Comparison of ENCODE assay signal across 15 cellular contexts in genomic region chr16:82735696-82736095, GRCh38.
DNase-seq lines count a peak whose midpoint lies in the region; ATAC-seq and TF ChIP-seq lines count a peak whose summit lies in the region.
"Had no signal": no experiment of that assay in that cellular context is flagged by ENCODE, and none has a peak within 500 bp of the region (broad histone marks: within the 10 kb centered on the region; RNA-seq: fewer than 3 reads in every experiment).

No MANE protein-coding gene starts in this region.

- intact Hi-C loops in transverse colon (cut with DNase I; ENCODE audit: low total_unique reads) = no loop called here
- intact Hi-C loops in head of caudate nucleus (cut with DNase I) = no loop called here

- no peaks in the 10 kb centered on the region for H3K27me3 ChIP-seq in endodermal cell (ENCODE audit: control insufficient read depth, insufficient read depth, low read length, poor library complexity, severe bottlenecking)
- H3K27me3 ChIP-seq in mesenchymal stem cell (ENCODE audit: control insufficient read depth in 1 of 2, insufficient read depth in 1 of 2, low read length in 2 of 2) = no peaks in the 10 kb centered on the region
- H3K27me3 ChIP-seq in transverse colon = no peaks in the 10 kb centered on the region

- no peak overlapping the region for H3K18ac ChIP-seq in mesenchymal stem cell (ENCODE audit: low read depth in 1 of 2, low read length in 2 of 2)

- no peak overlapping the region for H4K8ac ChIP-seq in mesenchymal stem cell (ENCODE audit: low read length)

- TF ChIP-seq POLR2A in transverse colon (IDR thresholded peaks at IDR 0.05) = no peak

- no peak overlapping the region for H3K23ac ChIP-seq in mesenchymal stem cell (ENCODE audit: low read length in 2 of 2)

- H3K27ac Mint-ChIP-seq in endodermal cell = no peak overlapping the region
- H3K27ac Mint-ChIP-seq: activated naive CD8-positive, alpha-beta T cell treated with anti-CD3 and anti-CD28 coated beads, Interleukin-2, amount 10 ng/mL, durations not matched to agents 7 days and 5 days; immature natural killer cell; naive thymus-derived CD4-positive, alpha-beta T cell had no signal

- H3K4me3 ChIP-seq in endodermal cell (ENCODE audit: low read length) = no peak overlapping the region
- no peak overlapping the region for H3K4me3 ChIP-seq in mesenchymal stem cell (ENCODE audit: insufficient read depth in 1 of 2, low read depth in 1 of 2, low read length in 2 of 2)
- no peak overlapping the region for H3K4me3 ChIP-seq in transverse colon

- peaks cover 3% of the 10 kb centered on the region for H3K4me1 Mint-ChIP-seq in endodermal cell
- H3K4me1 Mint-ChIP-seq: naive thymus-derived CD4-positive, alpha-beta T cell had no signal

- no peaks in the 10 kb centered on the region for H3K27me3 Mint-ChIP-seq in endodermal cell (ENCODE audit: insufficient read depth)

- TF ChIP-seq CTCF in endodermal cell (conservative IDR thresholded peaks at IDR 0.05) (no peak), transverse colon (IDR thresholded peaks at IDR 0.05) (no peak)

- ATAC-seq in HG03565 (IDR thresholded peaks at IDR 0.05; ENCODE audit: unreplicated experiment) = peak; percentile 55
- ATAC-seq: naive thymus-derived CD4-positive, alpha-beta T cell had no signal

- H3K4me2 ChIP-seq in mesenchymal stem cell (ENCODE audit: low read length, poor library complexity, severe bottlenecking) = no peak overlapping the region

- H2BK120ac ChIP-seq in mesenchymal stem cell (ENCODE audit: low read depth, low read length) = no peak overlapping the region

- H3K9me3 Mint-ChIP-seq in endodermal cell = no peaks in the 10 kb centered on the region
- H3K9me3 Mint-ChIP-seq: immature natural killer cell had no signal

- WGBS in endodermal cell (ENCODE audit: insufficient coverage in 1 of 2, insufficient read length in 1 of 2), 2 experiments = 85 to 91% methylated on average over 5 of the region's 5 CpGs
- 40% methylated on average over 4 of the region's 5 CpGs for WGBS in mesenchymal stem cell
- WGBS in transverse colon (ENCODE audit: low coverage in 1 of 2), 2 donors = 55 to 66% methylated on average over 4 to 5 of the region's 5 CpGs

- no peak overlapping the region for H3K4me3 Mint-ChIP-seq in endodermal cell
- H3K4me3 Mint-ChIP-seq: activated naive CD8-positive, alpha-beta T cell treated with anti-CD3 and anti-CD28 coated beads, Interleukin-2, amount 10 ng/mL, durations not matched to agents 7 days and 5 days; immature natural killer cell; naive thymus-derived CD4-positive, alpha-beta T cell had no signal

- H3K27ac ChIP-seq in endodermal cell (ENCODE audit: low read depth, low read length) (peak overlapping the region; percentile 36), mesenchymal stem cell (ENCODE audit: low read length, poor library complexity, severe bottlenecking) (no peak overlapping the region), transverse colon (peak overlapping the region in 3 of 4 donors; percentile 10 to 23 (median 22))

- no peak overlapping the region for H2AK5ac ChIP-seq in mesenchymal stem cell (ENCODE audit: low read length, severe bottlenecking)

- no peaks in the 10 kb centered on the region for H3K36me3 Mint-ChIP-seq in endodermal cell (ENCODE audit: low read depth)
- H3K36me3 Mint-ChIP-seq: activated naive CD8-positive, alpha-beta T cell treated with anti-CD3 and anti-CD28 coated beads, Interleukin-2, amount 10 ng/mL, durations not matched to agents 7 days and 5 days; naive thymus-derived CD4-positive, alpha-beta T cell had no signal

- H2AFZ ChIP-seq in mesenchymal stem cell (ENCODE audit: low read depth, low read length) = no peak overlapping the region

- no peak overlapping the region for H2BK12ac ChIP-seq in mesenchymal stem cell (ENCODE audit: low read length in 2 of 2)

- peaks cover 5% of the 10 kb centered on the region for H3K9me3 ChIP-seq in endodermal cell (ENCODE audit: control insufficient read depth, low read length)
- no peaks in the 10 kb centered on the region for H3K9me3 ChIP-seq in mesenchymal stem cell (ENCODE audit: control insufficient read depth, low read length)
- H3K9me3 ChIP-seq in transverse colon = no peaks in the 10 kb centered on the region

- H2BK15ac ChIP-seq in mesenchymal stem cell (ENCODE audit: low read depth, poor library complexity, severe bottlenecking) = no peak overlapping the region

- H3K14ac ChIP-seq in mesenchymal stem cell (ENCODE audit: low read length in 2 of 2) = no peak overlapping the region

- H3K36me3 ChIP-seq in endodermal cell (ENCODE audit: control insufficient read depth, insufficient read depth, low read length) = no peaks in the 10 kb centered on the region
- no peaks in the 10 kb centered on the region for H3K36me3 ChIP-seq in mesenchymal stem cell (ENCODE audit: control insufficient read depth in 1 of 2, insufficient read depth in 2 of 2, low read depth in 1 of 2, low read length in 2 of 2)
- no peaks in the 10 kb centered on the region for H3K36me3 ChIP-seq in transverse colon

- no peak overlapping the region for H3K4ac ChIP-seq in mesenchymal stem cell (ENCODE audit: low read depth in 1 of 2, low read length in 2 of 2)

- DNase-seq in endodermal cell = no peak
- peak; percentile 85 for DNase-seq in mesenchymal stem cell
- DNase-seq in transverse colon = no peak
- no peak for DNase-seq in NCI-H69 (lab: John Stamatoyannopoulos, UW)
- no peak for DNase-seq in cortex of kidney (lab: John Stamatoyannopoulos, UW)
- DNase-seq in head of caudate nucleus = no peak
- no peak for DNase-seq in NCI-H2081 (lab: John Stamatoyannopoulos, UW)
- DNase-seq: activated naive CD8-positive, alpha-beta T cell treated with anti-CD3 and anti-CD28 coated beads, Interleukin-2, amount 10 ng/mL, durations not matched to agents 7 days and 5 days; COR-L47; foreskin fibroblast; immature natural killer cell; naive thymus-derived CD4-positive, alpha-beta T cell; NCI-H446; OCI-M1 had no signal

- in situ Hi-C loops in transverse colon (cut with MboI; ENCODE audit: low pct_ligation_motif_present in 1 of 4, low pct_unique_long_range_greater_than_20kb in 1 of 4, low sequenced_read_pairs in 3 of 4) = no loop called here

- H3K9ac ChIP-seq in endodermal cell (ENCODE audit: extremely low read depth, low read length, poor library complexity, severe bottlenecking) (no peak overlapping the region), mesenchymal stem cell (ENCODE audit: low read length) (no peak overlapping the region)

- peaks cover 23% of the 10 kb centered on the region for H3K79me1 ChIP-seq in mesenchymal stem cell (replicated peaks; ENCODE audit: low read length, poor library complexity, severe bottlenecking)

- no peak for TF ChIP-seq EP300 in transverse colon (IDR thresholded peaks at IDR 0.05; ENCODE audit: low read depth)

- no peak overlapping the region for H2BK5ac ChIP-seq in mesenchymal stem cell (ENCODE audit: low read depth, low read length, poor library complexity, severe bottlenecking)

- no peak overlapping the region for H4K91ac ChIP-seq in mesenchymal stem cell (ENCODE audit: low read length)

- H3K4me1 ChIP-seq in endodermal cell (ENCODE audit: control insufficient read depth, insufficient read depth, low read length) (no peaks in the 10 kb centered on the region), mesenchymal stem cell (ENCODE audit: control insufficient read depth, insufficient read depth, low read depth, low read length) (no peaks in the 10 kb centered on the region), transverse colon (peaks cover 0 to 6% (median 0%) of the 10 kb centered on the region in 4 donors)
